Comparison of ENCODE assay signal across 21 cellular contexts in genomic region chr9:88221110-88221509, GRCh38.
"Had no signal": no experiment of that assay in that cellular context is flagged by ENCODE, and none has a peak within 500 bp of the region (broad histone marks: within the 10 kb centered on the region; RNA-seq: fewer than 3 reads in every experiment).

No MANE protein-coding gene starts in this region.

- ATAC-seq: foreskin keratinocyte had no signal

- H3K36me3 Mint-ChIP-seq: activated naive CD8-positive, alpha-beta T cell treated with anti-CD3 and anti-CD28 coated beads, Interleukin-2, amount 10 ng/mL, durations not matched to agents 7 days and 5 days; brain; naive B cell had no signal

- H3K36me3 ChIP-seq: right atrium auricular region, tibial nerve had no signal

- H3K4me3 ChIP-seq: coronary artery, lung, right atrium auricular region, skin epidermis, tibial nerve had no signal

- H3K9me3 ChIP-seq: right atrium auricular region, tibial nerve had no signal

- H3K4me3 Mint-ChIP-seq: activated CD4-positive, alpha-beta T cell treated with anti-CD3 and anti-CD28 coated beads, Interleukin-2, amount 10 ng/mL, durations not matched to agents 7 days and 5 days; activated naive CD8-positive, alpha-beta T cell treated with anti-CD3 and anti-CD28 coated beads, Interleukin-2, amount 10 ng/mL, durations not matched to agents 7 days and 5 days; brain; central memory CD8-positive, alpha-beta T cell; naive B cell; T-helper 1 cell treated with Interleukin-12 subunit alpha and Interleukin-12 subunit beta and Interleukin-4 antibody, amounts not matched to agents 30 μg/mL and 1 μg/mL, for 36 hours had no signal

- H3K4me1 ChIP-seq: foreskin keratinocyte, right atrium auricular region had no signal

- DNase-seq: activated CD4-positive, alpha-beta T cell treated with anti-CD3 and anti-CD28 coated beads, Interleukin-2, amount 10 ng/mL, durations not matched to agents 7 days and 5 days; activated CD4-positive, CD25-positive, alpha-beta regulatory T cell; activated CD8-positive, alpha-beta memory T cell treated with anti-CD3 and anti-CD28 coated beads, Interleukin-2, amount 50 U/mL, for 48 hours; activated gamma-delta T cell treated with Interleukin-2 at 50 U/mL for 16 hours; activated naive CD8-positive, alpha-beta T cell treated with anti-CD3 and anti-CD28 coated beads, Interleukin-2, amount 10 ng/mL, durations not matched to agents 7 days and 5 days; effector CD8-positive, alpha-beta T cell; foreskin keratinocyte; left cardiac atrium; naive B cell; stimulated activated CD4-positive, alpha-beta T cell treated with anti-CD3 and anti-CD28 coated beads, Interleukin-15, amount 100 ng/mL, for 24 hours; stimulated activated CD4-positive, alpha-beta T cell treated with anti-CD3 and anti-CD28 coated beads, Interleukin-4, amount 100 ng/mL, for 1 hour; stimulated activated naive CD4-positive, alpha-beta T cell treated with Interleukin-2 at 50 U/mL for 16 hours had no signal

- H3K27me3 ChIP-seq: foreskin keratinocyte, right atrium auricular region, tibial nerve had no signal

- H3K4me1 Mint-ChIP-seq: activated CD4-positive, alpha-beta T cell treated with anti-CD3 and anti-CD28 coated beads, Interleukin-2, amount 10 ng/mL, durations not matched to agents 7 days and 5 days; activated naive CD8-positive, alpha-beta T cell treated with anti-CD3 and anti-CD28 coated beads, Interleukin-2, amount 10 ng/mL, durations not matched to agents 7 days and 5 days; central memory CD8-positive, alpha-beta T cell; naive B cell had no signal

- H3K9me3 Mint-ChIP-seq: activated naive CD8-positive, alpha-beta T cell treated with anti-CD3 and anti-CD28 coated beads, Interleukin-2, amount 10 ng/mL, durations not matched to agents 7 days and 5 days; central memory CD8-positive, alpha-beta T cell; T-helper 1 cell treated with Interleukin-12 subunit alpha and Interleukin-12 subunit beta and Interleukin-4 antibody, amounts not matched to agents 30 μg/mL and 1 μg/mL, for 36 hours had no signal

- H3K27ac Mint-ChIP-seq: activated CD4-positive, alpha-beta T cell treated with anti-CD3 and anti-CD28 coated beads, Interleukin-2, amount 10 ng/mL, durations not matched to agents 7 days and 5 days; activated naive CD8-positive, alpha-beta T cell treated with anti-CD3 and anti-CD28 coated beads, Interleukin-2, amount 10 ng/mL, durations not matched to agents 7 days and 5 days; naive B cell; progenitor cell of endocrine pancreas; T-helper 1 cell treated with Interleukin-12 subunit alpha and Interleukin-12 subunit beta and Interleukin-4 antibody, amounts not matched to agents 30 μg/mL and 1 μg/mL, for 36 hours had no signal

- H3K27me3 Mint-ChIP-seq: progenitor cell of endocrine pancreas had no signal

- H3K27ac ChIP-seq: coronary artery, foreskin keratinocyte, right atrium auricular region, tibial nerve had no signal
